1 cellular context compared by ENCODE assay signal in genomic region chr6:47238456-47238995, GRCh38.
TF ChIP-seq lines count a peak whose summit lies in the region.

No MANE protein-coding gene starts in this region.

TF ChIP-seq in HEK293, 187 proteins besides CTCF, POLR2A, EP300 and RAD21 (continued from another document):
- peak; percentile 93 for TF ChIP-seq OSR2 (tag by site-specific recombination; IDR thresholded peaks at IDR 0.05)
- TF ChIP-seq IKZF3 (tag by site-specific recombination; IDR thresholded peaks at IDR 0.05), result 0 out of 2 replicates have a peak, but pooled peaks have one; percentile 17
- TF ChIP-seq ZBTB20 (tag by site-specific recombination; IDR thresholded peaks at IDR 0.05), result no peak
- no peak for TF ChIP-seq ZBTB8A (tag by site-specific recombination; IDR thresholded peaks at IDR 0.05)
- no peak for TF ChIP-seq ZNF514 (tag by site-specific recombination; IDR thresholded peaks at IDR 0.05)
- TF ChIP-seq ZNF239 (tag by site-specific recombination; IDR thresholded peaks at IDR 0.05), result no peak
